ENCODE assay signal across 17 cellular contexts in the genomic region with DNA sequence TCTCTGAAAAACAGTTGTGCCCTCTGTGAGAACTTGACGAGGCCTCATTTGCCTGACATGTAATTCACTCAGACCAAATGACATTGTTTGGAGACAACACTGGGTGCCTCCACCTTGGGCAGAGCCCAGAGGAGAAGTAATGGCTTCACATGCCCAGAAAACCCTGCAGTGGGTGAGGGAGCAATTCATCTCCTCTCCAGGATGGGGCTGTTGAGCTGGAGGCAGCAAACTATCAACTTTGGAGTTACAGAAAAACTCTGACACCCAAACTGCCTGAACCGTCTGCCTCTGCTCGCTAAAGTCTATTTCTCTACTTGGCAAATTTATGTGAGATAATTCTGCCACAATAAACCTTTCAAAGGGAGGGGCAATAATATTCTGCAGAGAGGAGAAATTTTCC.
"Had no signal": no experiment of that assay in that cellular context is flagged by ENCODE, and none has a peak within 500 bp of the region (broad histone marks: within the 10 kb centered on the region; RNA-seq: fewer than 3 reads in every experiment).

No MANE protein-coding gene starts in this region.

- DNase-seq: activated CD4-positive, alpha-beta T cell treated with anti-CD3 and anti-CD28 coated beads for 1 hour; activated CD4-positive, alpha-beta T cell treated with anti-CD3 and anti-CD28 coated beads, Interleukin-2, amount 50 U/mL, for 4 hours; activated naive CD4-positive, alpha-beta T cell treated with anti-CD3 and anti-CD28 coated beads for 36 hours; activated naive CD8-positive, alpha-beta T cell treated with anti-CD3 and anti-CD28 coated beads, Interleukin-2, amount 50 U/mL, for 24 hours; activated T-cell treated with anti-CD3 and anti-CD28 coated beads for 4 hours; cortex of kidney; effector CD4-positive, alpha-beta T cell; foreskin keratinocyte; kidney glomerular epithelial cell; left ventricle myocardium superior; mesenchymal stem cell; naive thymus-derived CD8-positive, alpha-beta T cell; stimulated activated CD4-positive, alpha-beta T cell treated with anti-CD3 and anti-CD28 coated beads, Interleukin-4, amount 100 ng/mL, for 24 hours; stimulated activated naive CD4-positive, alpha-beta T cell; transverse colon had no signal

- H3K4me1 ChIP-seq: ascending aorta, foreskin keratinocyte, transverse colon had no signal

- H3K4me3 ChIP-seq: ascending aorta, right atrium auricular region, transverse colon had no signal

- H3K9me3 ChIP-seq: ascending aorta, right atrium auricular region, transverse colon had no signal

- H3K36me3 ChIP-seq: ascending aorta, right atrium auricular region, transverse colon had no signal

- H3K27ac ChIP-seq: ascending aorta, foreskin keratinocyte, right atrium auricular region, transverse colon had no signal

- H3K27me3 ChIP-seq: ascending aorta, foreskin keratinocyte, right atrium auricular region, transverse colon had no signal
